20 cellular contexts compared by ENCODE assay signal in the genomic region with DNA sequence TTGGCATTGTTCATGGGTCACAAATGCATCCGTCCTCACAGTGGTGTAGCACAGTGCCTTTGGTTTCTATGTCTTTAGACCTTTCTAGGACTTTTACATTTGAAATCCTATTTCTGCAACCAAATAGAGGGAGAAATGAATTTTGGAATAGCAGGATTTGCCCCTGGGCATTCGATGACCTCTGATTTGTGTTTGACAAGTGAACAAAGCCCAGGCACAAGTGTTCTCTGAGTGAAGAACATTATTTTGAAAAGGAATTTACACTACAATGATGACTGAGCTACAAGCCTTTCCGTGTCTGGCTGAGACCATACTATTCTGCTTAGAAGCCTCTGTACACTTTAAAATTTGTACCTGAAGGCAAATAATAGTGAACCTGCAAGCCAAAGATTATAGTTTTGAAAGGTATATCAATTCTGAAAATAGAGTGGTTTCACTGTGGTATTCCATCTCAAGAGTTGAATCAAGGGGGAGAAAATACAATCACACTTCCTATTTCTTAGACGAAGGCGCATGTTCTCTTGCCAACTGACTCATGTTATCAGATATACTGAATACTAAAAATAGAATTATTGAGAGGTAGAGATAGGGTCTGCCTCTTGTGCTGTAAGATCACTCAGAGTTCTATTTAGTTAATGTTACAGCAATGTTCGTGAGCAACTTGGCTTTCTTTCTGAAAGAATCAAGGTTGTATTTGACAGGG.
DNase-seq lines count a peak whose midpoint lies in the region; ATAC-seq, FAIRE-seq and TF ChIP-seq lines count a peak whose summit lies in the region.
"Had no signal": no experiment of that assay in that cellular context is flagged by ENCODE, and none has a peak within 500 bp of the region (broad histone marks: within the 10 kb centered on the region; RNA-seq: fewer than 3 reads in every experiment).

No MANE protein-coding gene starts in this region.

- no peak overlapping the region; the same call in 1 of the 2 replicates for H3K4me2 ChIP-seq in K562 (ENCODE audit: insufficient read depth, low read length)
- H3K4me2 ChIP-seq: hepatocyte, smooth muscle cell had no signal

- 0 out of 2 replicates have a peak overlapping the region, but pooled peaks have one; percentile 44 for H2AFZ ChIP-seq in K562 (ENCODE audit: low read depth, low read length)
- H2AFZ ChIP-seq: hepatocyte had no signal

- H3K4me1 ChIP-seq in K562 (replicated peaks in 1 of 2; ENCODE audit: control insufficient read depth in 2 of 2, insufficient read depth in 2 of 2, low read length in 2 of 2), result peaks cover 0 to 8% of the 10 kb centered on the region in 2 experiments; a peak in 3 of 5 replicates
- no peaks in the 10 kb centered on the region for H3K4me1 ChIP-seq in effector memory CD4-positive, alpha-beta T cell (ENCODE audit: control insufficient read depth, insufficient read depth, low read length, poor library complexity, severe bottlenecking)
- H3K4me1 ChIP-seq in left ventricle myocardium inferior, result peaks cover 12% of the 10 kb centered on the region

- TF ChIP-seq EP300 in K562 (IDR thresholded peaks at IDR 0.05; ENCODE audit: low read length), result no peak

- no peak for TF ChIP-seq RAD21 in K562 (CRISPR knock-in tag; conservative IDR thresholded peaks at IDR 0.05 in 1 of 2, IDR thresholded peaks at IDR 0.05 in 1 of 2)

- H4K20me1 ChIP-seq in K562 (replicated peaks; ENCODE audit: control insufficient read depth, insufficient read depth, low read length), result no peaks in the 10 kb centered on the region

- no peaks in the 10 kb centered on the region; the same call in 1 of the 3 replicates for H3K36me3 ChIP-seq in K562 (ENCODE audit: control insufficient read depth, insufficient read depth, low read length)
- H3K36me3 ChIP-seq in effector memory CD4-positive, alpha-beta T cell (ENCODE audit: control insufficient read depth, insufficient read depth, low read length), result peaks cover 23% of the 10 kb centered on the region
- H3K36me3 ChIP-seq in left ventricle myocardium inferior, result no peaks in the 10 kb centered on the region

- BruUV-seq in K562 (replicated peaks; lab: Mats Ljungman, UMichigan), result no TSS peak

- no peaks in the 10 kb centered on the region for H3K79me2 ChIP-seq in K562 (ENCODE audit: control insufficient read depth, insufficient read depth, low read length)
- H3K79me2 ChIP-seq: hepatocyte had no signal

- no peak overlapping the region for H3K4me3 ChIP-seq in K562
- H3K4me3 ChIP-seq in effector memory CD4-positive, alpha-beta T cell (ENCODE audit: insufficient read depth, low read depth, low read length, poor library complexity, severe bottlenecking), result no peak overlapping the region
- H3K4me3 ChIP-seq in left ventricle myocardium inferior, result no peak overlapping the region
- H3K4me3 ChIP-seq: esophagus muscularis mucosa, hepatocyte, smooth muscle cell had no signal

- peak; percentile 7 for DNase-seq in GM13977 (ENCODE audit: low spot score)
- DNase-seq in K562 (ENCODE audit: extremely low read depth in 1 of 4, low spot score in 3 of 4), result no peak
- DNase-seq in stimulated activated CD4-positive, alpha-beta T cell treated with anti-CD3 and anti-CD28 coated beads, Interleukin-1b, Interleukin-23, amount 100 ng/mL, for 48 hours, result no peak
- DNase-seq in effector memory CD4-positive, alpha-beta T cell, result no peak
- DNase-seq in left ventricle myocardium inferior, result no peak
- DNase-seq in urothelium cell line (ENCODE audit: low spot score), result no peak
- DNase-seq: activated CD4-positive, alpha-beta T cell treated with anti-CD3 and anti-CD28 coated beads for 4 hours; activated T-cell treated with anti-CD3 and anti-CD28 coated beads, Interleukin-2, amount 50 U/mL, for 24 hours; amygdala; Calu3; GDM1; kidney glomerular epithelial cell; SHP77; substantia nigra; T-helper 9 cell had no signal

- no peak for TF ChIP-seq POLR2A in K562 (conservative IDR thresholded peaks at IDR 0.05)

- TF ChIP-seq CTCF in GM13977 (IDR thresholded peaks at IDR 0.05; ENCODE audit: extremely low read depth, insufficient read depth, missing control alignments) (no peak), K562 (IDR thresholded peaks at IDR 0.05 in 2 of 3, conservative IDR thresholded peaks at IDR 0.05 in 1 of 3; ENCODE audit: insufficient read depth in 2 of 3, low read depth in 1 of 3, low read length in 3 of 3) (no peak), left ventricle myocardium inferior (IDR thresholded peaks at IDR 0.05; ENCODE audit: borderline replicate concordance) (no peak)

- H3K9me1 ChIP-seq in K562 (ENCODE audit: control insufficient read depth, insufficient read depth, low read length), result no peaks in the 10 kb centered on the region

- POLR2A ChIA-PET in K562 (lab: Yijun Ruan, JAX), result interaction anchor here (0.5 to 0.6 kb wide), 2 partner anchors 144 to 1383 kb away, joined by 3 read pairs; no protein-coding TSS in a partner anchor

- ATAC-seq in GM19468 (IDR thresholded peaks at IDR 0.05; ENCODE audit: extremely low read depth, unreplicated experiment) (peak; percentile 18), HG03103 (IDR thresholded peaks at IDR 0.05; ENCODE audit: low read depth, unreplicated experiment) (peak; percentile 47), K562 (no peak)

- H3K9me3 ChIP-seq in K562 (replicated peaks; ENCODE audit: control insufficient read depth, insufficient read depth, low read depth, low read length) (no peaks in the 10 kb centered on the region), left ventricle myocardium inferior (replicated peaks) (no peaks in the 10 kb centered on the region)
- H3K9me3 ChIP-seq in effector memory CD4-positive, alpha-beta T cell (ENCODE audit: control insufficient read depth, low read length), result no peaks in the 10 kb centered on the region
- H3K9me3 ChIP-seq: esophagus muscularis mucosa had no signal

- no peak overlapping the region for H3K27ac ChIP-seq in K562 (ENCODE audit: extremely low read depth, low read depth, low read length)
- H3K27ac ChIP-seq in effector memory CD4-positive, alpha-beta T cell (ENCODE audit: insufficient read depth, low read length, poor library complexity, severe bottlenecking), result no peak overlapping the region
- no peak overlapping the region for H3K27ac ChIP-seq in left ventricle myocardium inferior (replicated peaks)
- H3K27ac ChIP-seq: esophagus muscularis mucosa, hepatocyte had no signal

- intact Hi-C loops in K562 (cut with micrococcal nuclease) (loop anchor here (1.0 to 10.0 kb wide), 2 partner anchors 205 to 231 kb away; no protein-coding TSS in a partner anchor), left ventricle myocardium inferior (cut with micrococcal nuclease) (no loop called here)

- FAIRE-seq in K562 (lab: Jason Lieb, UNC) (peak; percentile 66), urothelium cell line (lab: Jason Lieb, UNC) (no peak)

- CTCF ChIA-PET in K562 (lab: Yijun Ruan, JAX; ENCODE audit: low intra/inter-chr PET ratio), result no interaction called here

- H3K27me3 ChIP-seq in K562 (ENCODE audit: control insufficient read depth in 2 of 2, insufficient read depth in 2 of 2, low read length in 2 of 2) (no peaks in the 10 kb centered on the region), left ventricle myocardium inferior (ENCODE audit: low read depth) (no peaks in the 10 kb centered on the region)
- H3K27me3 ChIP-seq in effector memory CD4-positive, alpha-beta T cell (replicated peaks; ENCODE audit: control insufficient read depth, insufficient read depth, low read length, poor library complexity, severe bottlenecking), result no peaks in the 10 kb centered on the region
- H3K27me3 ChIP-seq: esophagus muscularis mucosa, hepatocyte had no signal

- in situ Hi-C loops in GM13977 (cut with MboI; ENCODE audit: low pct_unique_long_range_greater_than_20kb, low sequenced_read_pairs, unreplicated experiment), result loop anchor here (25.0 kb wide), 1 partner anchor 482 kb away; no protein-coding TSS in a partner anchor
- in situ Hi-C loops in K562 (cut with MboI), result no loop called here

- WGBS in K562 (ENCODE audit: insufficient coverage, low coverage, missing lambda C conversion rate), result 34% methylated on average over 6 of the region's 6 CpGs

- no peak overlapping the region for H3K9ac ChIP-seq in K562 (ENCODE audit: insufficient read depth in 1 of 2, low read depth in 2 of 2, low read length in 2 of 2)

TF ChIP-seq in K562, 482 proteins besides CTCF, POLR2A, EP300 and RAD21:
- TF ChIP-seq NONO (IDR thresholded peaks at IDR 0.05; ENCODE audit: low read depth in 2 of 2, low read length in 1 of 2) (no peak), TAL1 (IDR thresholded peaks at IDR 0.05) (no peak), HCFC1 (IDR thresholded peaks at IDR 0.05; ENCODE audit: low read depth, low read length) (no peak), L3MBTL2 (IDR thresholded peaks at IDR 0.05) (0 out of 2 replicates have a peak, but pooled peaks have one; percentile 19), HMGN3 (IDR thresholded peaks at IDR 0.05; ENCODE audit: borderline replicate concordance, extremely low read depth, insufficient read length, low read depth, low read length) (no peak), MEF2D (tag; conservative IDR thresholded peaks at IDR 0.05; ENCODE audit: low read depth) (peak; percentile 85), OTX1 (CRISPR knock-in tag; IDR thresholded peaks at IDR 0.05) (no peak), MEF2A (IDR thresholded peaks at IDR 0.05; ENCODE audit: control insufficient read depth, low read depth, low read length) (peak; percentile 78), SPI1 (IDR thresholded peaks at IDR 0.05; ENCODE audit: borderline replicate concordance, low read depth, low read length) (0 out of 2 replicates have a peak, but pooled peaks have one; percentile 34), CHD2 (IDR thresholded peaks at IDR 0.05; ENCODE audit: low read depth, low read length) (no peak), SUPT5H (IDR thresholded peaks at IDR 0.05) (no peak)
